ENCODE assay signal across 1 cellular context in genomic region chr4:15740764-15741404, GRCh38.
TF ChIP-seq lines count a peak whose summit lies in the region.

No MANE protein-coding gene starts in this region.

TF ChIP-seq in HepG2, 621 proteins besides CTCF, POLR2A, EP300 and RAD21 (continued from another document and continues in another):
- no peak for TF ChIP-seq DZIP1 (CRISPR knock-in tag; IDR thresholded peaks at IDR 0.05)
- TF ChIP-seq, protein P1, sequence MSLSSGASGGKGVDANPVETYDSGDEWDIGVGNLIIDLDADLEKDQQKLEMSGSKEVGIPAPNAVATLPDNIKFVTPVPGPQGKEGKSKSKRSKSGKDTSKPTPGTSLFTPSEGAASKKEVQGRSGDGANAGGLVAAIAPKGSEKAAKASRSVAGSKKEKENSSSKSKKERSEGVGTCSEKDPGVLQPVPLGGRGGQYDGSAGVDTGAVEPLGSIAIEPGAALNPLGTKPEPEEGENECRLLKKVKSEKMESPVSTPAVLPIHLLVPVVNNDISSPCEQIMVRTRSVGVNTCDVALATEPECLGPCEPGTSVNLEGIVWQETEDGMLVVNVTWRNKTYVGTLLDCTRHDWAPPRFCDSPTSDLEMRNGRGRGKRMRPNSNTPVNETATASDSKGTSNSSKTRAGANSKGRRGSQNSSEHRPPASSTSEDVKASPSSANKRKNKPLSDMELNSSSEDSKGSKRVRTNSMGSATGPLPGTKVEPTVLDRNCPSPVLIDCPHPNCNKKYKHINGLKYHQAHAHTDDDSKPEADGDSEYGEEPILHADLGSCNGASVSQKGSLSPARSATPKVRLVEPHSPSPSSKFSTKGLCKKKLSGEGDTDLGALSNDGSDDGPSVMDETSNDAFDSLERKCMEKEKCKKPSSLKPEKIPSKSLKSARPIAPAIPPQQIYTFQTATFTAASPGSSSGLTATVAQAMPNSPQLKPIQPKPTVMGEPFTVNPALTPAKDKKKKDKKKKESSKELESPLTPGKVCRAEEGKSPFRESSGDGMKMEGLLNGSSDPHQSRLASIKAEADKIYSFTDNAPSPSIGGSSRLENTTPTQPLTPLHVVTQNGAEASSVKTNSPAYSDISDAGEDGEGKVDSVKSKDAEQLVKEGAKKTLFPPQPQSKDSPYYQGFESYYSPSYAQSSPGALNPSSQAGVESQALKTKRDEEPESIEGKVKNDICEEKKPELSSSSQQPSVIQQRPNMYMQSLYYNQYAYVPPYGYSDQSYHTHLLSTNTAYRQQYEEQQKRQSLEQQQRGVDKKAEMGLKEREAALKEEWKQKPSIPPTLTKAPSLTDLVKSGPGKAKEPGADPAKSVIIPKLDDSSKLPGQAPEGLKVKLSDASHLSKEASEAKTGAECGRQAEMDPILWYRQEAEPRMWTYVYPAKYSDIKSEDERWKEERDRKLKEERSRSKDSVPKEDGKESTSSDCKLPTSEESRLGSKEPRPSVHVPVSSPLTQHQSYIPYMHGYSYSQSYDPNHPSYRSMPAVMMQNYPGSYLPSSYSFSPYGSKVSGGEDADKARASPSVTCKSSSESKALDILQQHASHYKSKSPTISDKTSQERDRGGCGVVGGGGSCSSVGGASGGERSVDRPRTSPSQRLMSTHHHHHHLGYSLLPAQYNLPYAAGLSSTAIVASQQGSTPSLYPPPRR (CRISPR knock-in tag; IDR thresholded peaks at IDR 0.05; ENCODE audit: borderline replicate concordance) = 0 out of 2 replicates have a peak, but pooled peaks have one; percentile 45
- no peak for TF ChIP-seq HINFP (CRISPR knock-in tag; IDR thresholded peaks at IDR 0.05; ENCODE audit: low read depth)
- TF ChIP-seq, protein P2, sequence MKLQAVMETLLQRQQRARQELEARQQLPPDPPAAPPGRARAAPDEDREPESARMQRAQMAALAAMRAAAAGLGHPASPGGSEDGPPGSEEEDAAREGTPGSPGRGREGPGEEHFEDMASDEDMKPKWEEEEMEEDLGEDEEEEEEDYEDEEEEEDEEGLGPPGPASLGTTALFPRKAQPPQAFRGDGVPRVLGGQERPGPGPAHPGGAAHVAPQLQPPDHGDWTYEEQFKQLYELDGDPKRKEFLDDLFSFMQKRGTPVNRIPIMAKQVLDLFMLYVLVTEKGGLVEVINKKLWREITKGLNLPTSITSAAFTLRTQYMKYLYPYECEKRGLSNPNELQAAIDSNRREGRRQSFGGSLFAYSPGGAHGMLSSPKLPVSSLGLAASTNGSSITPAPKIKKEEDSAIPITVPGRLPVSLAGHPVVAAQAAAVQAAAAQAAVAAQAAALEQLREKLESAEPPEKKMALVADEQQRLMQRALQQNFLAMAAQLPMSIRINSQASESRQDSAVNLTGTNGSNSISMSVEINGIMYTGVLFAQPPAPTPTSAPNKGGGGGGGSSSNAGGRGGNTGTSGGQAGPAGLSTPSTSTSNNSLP (IDR thresholded peaks at IDR 0.05; ENCODE audit: low read depth, low read length) = peak; percentile 34; the same call in 1 of the 2 replicates
- peak; percentile 82 for TF ChIP-seq RARA (CRISPR knock-in tag; IDR thresholded peaks at IDR 0.05)
- no peak for TF ChIP-seq THAP9 (CRISPR knock-in tag; IDR thresholded peaks at IDR 0.05; ENCODE audit: borderline replicate concordance)
- TF ChIP-seq ZNF792 (CRISPR knock-in tag; IDR thresholded peaks at IDR 0.05) = no peak
- TF ChIP-seq, protein P3, sequence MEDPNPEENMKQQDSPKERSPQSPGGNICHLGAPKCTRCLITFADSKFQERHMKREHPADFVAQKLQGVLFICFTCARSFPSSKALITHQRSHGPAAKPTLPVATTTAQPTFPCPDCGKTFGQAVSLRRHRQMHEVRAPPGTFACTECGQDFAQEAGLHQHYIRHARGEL (CRISPR knock-in tag; IDR thresholded peaks at IDR 0.05) = no peak
- TF ChIP-seq MBD4 (IDR thresholded peaks at IDR 0.05; ENCODE audit: borderline replicate concordance, low read length) = no peak
- TF ChIP-seq ZNF740 (CRISPR knock-in tag; IDR thresholded peaks at IDR 0.05) = no peak
- peak; percentile 80; the same call in 1 of the 2 replicates for TF ChIP-seq AHDC1 (CRISPR knock-in tag; IDR thresholded peaks at IDR 0.05; ENCODE audit: borderline replicate concordance)
- TF ChIP-seq THAP8 (CRISPR knock-in tag; IDR thresholded peaks at IDR 0.05; ENCODE audit: borderline replicate concordance) = no peak
- no peak for TF ChIP-seq SP4 (CRISPR knock-in tag; IDR thresholded peaks at IDR 0.05)
- no peak for TF ChIP-seq NFATC3 (CRISPR knock-in tag; IDR thresholded peaks at IDR 0.05)
- peak; percentile 39; the same call in 1 of the 2 replicates for TF ChIP-seq SAP130 (CRISPR knock-in tag; IDR thresholded peaks at IDR 0.05; ENCODE audit: low read depth)
- TF ChIP-seq KLF16 (CRISPR knock-in tag; IDR thresholded peaks at IDR 0.05) = peak in 1 of 2 experiments; percentile 86; a peak in 2 of 4 replicates
- TF ChIP-seq NR0B2 (CRISPR knock-in tag; IDR thresholded peaks at IDR 0.05) = no peak
- no peak for TF ChIP-seq PHF5A (CRISPR knock-in tag; IDR thresholded peaks at IDR 0.05; ENCODE audit: low read depth, unreplicated experiment)
- TF ChIP-seq ZSCAN22 (CRISPR knock-in tag; IDR thresholded peaks at IDR 0.05) = no peak
- TF ChIP-seq KAT8 (CRISPR knock-in tag; IDR thresholded peaks at IDR 0.05) = peak; percentile 48; the same call in 1 of the 2 replicates
- 0 out of 2 replicates have a peak, but pooled peaks have one; percentile 39 for TF ChIP-seq ATF2 (CRISPR knock-in tag; IDR thresholded peaks at IDR 0.05)
- TF ChIP-seq HNF4A (CRISPR knock-in tag; IDR thresholded peaks at IDR 0.05) = peak; percentile 81
